In the genomic region with DNA sequence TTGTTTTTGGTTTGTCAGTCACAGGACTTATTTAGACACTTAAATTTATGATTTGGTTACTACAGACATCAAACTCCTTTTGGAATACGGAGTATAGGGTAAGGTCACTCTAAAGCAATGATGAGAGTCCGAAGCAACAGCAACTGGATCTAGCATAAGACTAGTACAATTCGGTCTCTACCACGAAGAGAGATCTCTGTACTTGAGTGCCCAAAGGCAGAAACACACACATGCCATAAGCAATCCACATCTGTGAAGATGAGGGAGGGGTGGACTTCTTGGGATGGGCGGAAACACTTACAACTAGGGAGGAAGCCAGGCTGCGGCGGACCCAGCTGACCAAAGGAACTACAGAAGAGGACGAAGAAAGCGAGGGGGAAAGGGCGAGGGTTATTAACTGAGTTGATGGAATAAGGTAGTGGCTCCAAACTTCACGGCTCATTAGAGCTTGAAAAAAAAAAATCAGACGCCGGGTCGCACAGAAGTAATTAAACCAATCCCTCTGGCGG, we compare ENCODE assay signal across 8 cellular contexts. TPM values are rescaled to one million over a fixed set of nuclear protein-coding genes. Genes with fewer than 3 reads are reported as not detected.
DNase-seq lines count a peak whose midpoint lies in the region; ATAC-seq, FAIRE-seq and TF ChIP-seq lines count a peak whose summit lies in the region.

No MANE protein-coding gene starts in this region.

- H3K27ac Mint-ChIP-seq in CD14-positive monocyte: peak overlapping the region; percentile 90 to 97 (median 95)

- H3K4me1 ChIP-seq in keratinocyte (ENCODE audit: control insufficient read depth, extremely low read depth, insufficient read depth, low read length): peaks cover 14% of the 10 kb centered on the region

- H3K9me1 ChIP-seq in keratinocyte (ENCODE audit: control insufficient read depth, extremely low read depth, insufficient read depth, low read length): no peaks in the 10 kb centered on the region

- H3K9me3 Mint-ChIP-seq in CD14-positive monocyte: no peaks in the 10 kb centered on the region

- ATAC-seq in GM19035 (IDR thresholded peaks at IDR 0.05; ENCODE audit: unreplicated experiment): peak; percentile 16
- ATAC-seq in HG03354 (IDR thresholded peaks at IDR 0.05; ENCODE audit: poor library complexity, severe bottlenecking, unreplicated experiment): peak; percentile 29

- peak overlapping the region; percentile 96 for H3K9ac ChIP-seq in keratinocyte (ENCODE audit: control insufficient read depth, extremely low read depth, insufficient read depth, low read length)

- H2AFZ ChIP-seq in keratinocyte (ENCODE audit: control insufficient read depth, low read length): peak overlapping the region; percentile 90

- peak overlapping the region; percentile 96 for H3K27ac ChIP-seq in keratinocyte (ENCODE audit: control insufficient read depth, insufficient read depth, low read length)

- no peaks in the 10 kb centered on the region for H4K20me1 ChIP-seq in keratinocyte (ENCODE audit: control insufficient read depth, extremely low read depth, insufficient read depth, low read length)

- TF ChIP-seq CTCF in CD14-positive monocyte (IDR thresholded peaks at IDR 0.05) (no peak), cardiac fibroblast (IDR thresholded peaks at IDR 0.05; ENCODE audit: low read depth, low read length) (peak; percentile 1), keratinocyte (optimal IDR thresholded peaks at IDR 0.05 in 1 of 3, IDR thresholded peaks at IDR 0.05 in 1 of 3, conservative IDR thresholded peaks at IDR 0.05 in 1 of 3; ENCODE audit: extremely low read depth in 1 of 3, insufficient read depth in 2 of 3, low read length in 3 of 3) (no peak)

- H3K4me3 Mint-ChIP-seq in CD14-positive monocyte: peak overlapping the region; percentile 90 to 98

- peak; percentile 41 for FAIRE-seq in keratinocyte (lab: Jason Lieb, UNC)

- H3K79me2 ChIP-seq in keratinocyte (ENCODE audit: control insufficient read depth, insufficient read depth, low read length): peaks cover 2% of the 10 kb centered on the region

- dilution Hi-C loops in keratinocyte (cut with MboI; ENCODE audit: extremely low pct_ligation_motif_present, low sequenced_read_pairs): no loop called here

- peaks cover 0 to 3% (median 0%) of the 10 kb centered on the region in 3 donors for H3K27me3 Mint-ChIP-seq in CD14-positive monocyte (ENCODE audit: low read depth in 3 of 3)

- H3K4me1 Mint-ChIP-seq in CD14-positive monocyte: peaks cover 19% of the 10 kb centered on the region

- peak overlapping the region; percentile 96 for H3K4me2 ChIP-seq in keratinocyte (ENCODE audit: control insufficient read depth, extremely low read depth, insufficient read depth, low read depth, low read length)

- H3K4me3 ChIP-seq in cardiac fibroblast (replicated peaks in 1 of 2; ENCODE audit: low read depth in 2 of 2, low read length in 2 of 2): peak overlapping the region; percentile 80 to 81
- peak overlapping the region; percentile 79 to 87 (median 81) for H3K4me3 ChIP-seq in keratinocyte (ENCODE audit: control insufficient read depth in 2 of 3, extremely low read depth in 1 of 3, insufficient read depth in 2 of 3, low read depth in 1 of 3, low read length in 3 of 3)

- no peaks in the 10 kb centered on the region for H3K27me3 ChIP-seq in keratinocyte (ENCODE audit: control insufficient read depth, extremely low read depth, insufficient read depth, low read length)

- H3K9me3 ChIP-seq in keratinocyte (ENCODE audit: control insufficient read depth, low read depth, low read length): no peaks in the 10 kb centered on the region

- no peaks in the 10 kb centered on the region for H3K36me3 ChIP-seq in keratinocyte (ENCODE audit: control insufficient read depth in 2 of 2, extremely low read depth in 1 of 2, insufficient read depth in 2 of 2, low read length in 2 of 2)

- peaks cover 0 to 3% of the 10 kb centered on the region in 2 donors for H3K36me3 Mint-ChIP-seq in CD14-positive monocyte

- DNase-seq in CD14-positive monocyte (ENCODE audit: low spot score) (no peak), RPMI8226 (peak; percentile 9), cardiac fibroblast (ENCODE audit: low read depth in 2 of 2) (peak; percentile 70 to 75), keratinocyte (ENCODE audit: low read depth, low spot score) (no peak), DMS153 (lab: John Stamatoyannopoulos, UW) (no peak)
- DNase-seq in stimulated activated CD4-positive, alpha-beta T cell treated with anti-CD3 and anti-CD28 coated beads, Interleukin-2, amount 100 ng/mL, for 24 hours: peak; percentile 30 to 37

- intact Hi-C loops in CD14-positive monocyte (cut with micrococcal nuclease): no loop called here

RNA-seq across cellular contexts. Expression of gene DPH6, which starts 0.6 kb away (rescaled TPM):
- 10 to 100 TPM; 13.6 to 18.2 TPM for polyA plus RNA-seq in CD14-positive monocyte
- 8.5 to 13.6 TPM (median 12.7 TPM) in 3 replicates for polyA plus RNA-seq in keratinocyte
- polyA plus RNA-seq in keratinocyte (2011; ENCODE audit: low read depth): 2.7 TPM
- polyA plus RNA-seq in keratinocyte (2011; cell fraction: cytosol; rRNA removed): 10.1 and 11.3 TPM in 2 replicates
- polyA plus RNA-seq in keratinocyte (2011; cell fraction: nucleus; rRNA removed): 8.8 and 10.8 TPM in 2 replicates
- polyA plus RNA-seq in keratinocyte (2012; ENCODE audit: low replicate concordance): 7.8 and 13.2 TPM in 2 replicates
- 6.7 to 30.6 TPM (median 22.8 TPM) in 3 replicates for polyA minus RNA-seq in keratinocyte
- 7.1 TPM for polyA minus RNA-seq in keratinocyte (2011; cell fraction: cytosol; rRNA and poly(A)+ RNA removed)
- polyA minus RNA-seq in keratinocyte (2011; cell fraction: nucleus; rRNA and poly(A)+ RNA removed): 24.9 and 40.2 TPM in 2 replicates

Comparison
In these comparisons a context has a peak if more than half of its experiments do, and no peak if none do; other contexts are left out.
1. DNase-seq: peak in RPMI8226 (single experiment), cardiac fibroblast (2 of 2) and stimulated activated CD4-positive, alpha-beta T cell treated with anti-CD3 and anti-CD28 coated beads, Interleukin-2, amount 100 ng/mL, for 24 hours (2 of 2); none in CD14-positive monocyte (single experiment), keratinocyte (single experiment) and DMS153 (single experiment).